10 cellular contexts compared by ENCODE assay signal in genomic region chr3:193563429-193563828, GRCh38. TPM values are rescaled to one million over a fixed set of nuclear protein-coding genes. Genes with fewer than 3 reads are reported as not detected.
"Had no signal": no experiment of that assay in that cellular context is flagged by ENCODE, and none has a peak within 500 bp of the region (broad histone marks: within the 10 kb centered on the region; RNA-seq: fewer than 3 reads in every experiment).

No MANE protein-coding gene starts in this region.

- ATAC-seq: naive thymus-derived CD4-positive, alpha-beta T cell; stimulated activated memory B cell treated with anti-CD40 and anti-IgM and Interleukin-4, amounts not matched to agents 10 μg/mL and 1 μg/mL and 100 μg/mL, for 72 hours had no signal

- H3K27me3 Mint-ChIP-seq: naive thymus-derived CD4-positive, alpha-beta T cell; stimulated activated memory B cell treated with anti-CD40 and anti-IgM and Interleukin-4, amounts not matched to agents 10 μg/mL and 1 μg/mL and 100 μg/mL, for 72 hours had no signal

- H3K4me1 Mint-ChIP-seq: immature natural killer cell; naive thymus-derived CD4-positive, alpha-beta T cell; stimulated activated memory B cell treated with anti-CD40 and anti-IgM and Interleukin-4, amounts not matched to agents 10 μg/mL and 1 μg/mL and 100 μg/mL, for 72 hours had no signal

- H3K9me3 Mint-ChIP-seq: immature natural killer cell; naive thymus-derived CD4-positive, alpha-beta T cell; stimulated activated memory B cell treated with anti-CD40 and anti-IgM and Interleukin-4, amounts not matched to agents 10 μg/mL and 1 μg/mL and 100 μg/mL, for 72 hours had no signal

- H3K36me3 ChIP-seq: cardiac muscle cell, ovary, SJSA1 had no signal

- H3K4me3 Mint-ChIP-seq: immature natural killer cell; naive thymus-derived CD4-positive, alpha-beta T cell; stimulated activated memory B cell treated with anti-CD40 and anti-IgM and Interleukin-4, amounts not matched to agents 10 μg/mL and 1 μg/mL and 100 μg/mL, for 72 hours had no signal

- H3K4me3 ChIP-seq: cardiac muscle cell, ovary, SJSA1 had no signal

- H3K27me3 ChIP-seq: cardiac muscle cell, ovary, SJSA1 had no signal

- H3K27ac Mint-ChIP-seq: immature natural killer cell; naive thymus-derived CD4-positive, alpha-beta T cell; stimulated activated memory B cell treated with anti-CD40 and anti-IgM and Interleukin-4, amounts not matched to agents 10 μg/mL and 1 μg/mL and 100 μg/mL, for 72 hours had no signal

- H3K27ac ChIP-seq: cardiac muscle cell, foreskin keratinocyte, ovary, SJSA1 had no signal

- H3K4me1 ChIP-seq: foreskin keratinocyte, SJSA1 had no signal

- H3K36me3 Mint-ChIP-seq: immature natural killer cell; stimulated activated memory B cell treated with anti-CD40 and anti-IgM and Interleukin-4, amounts not matched to agents 10 μg/mL and 1 μg/mL and 100 μg/mL, for 72 hours had no signal

- DNase-seq: activated CD4-positive, alpha-beta T cell treated with anti-CD3 and anti-CD28 coated beads, Interleukin-2, amount 50 U/mL, for 1 hour; activated naive CD4-positive, alpha-beta T cell; foreskin keratinocyte; immature natural killer cell; naive thymus-derived CD4-positive, alpha-beta T cell; stimulated activated CD4-positive, alpha-beta T cell treated with anti-CD3 and anti-CD28 coated beads, Interleukin-2, amount 100 ng/mL, for 48 hours had no signal

- H3K9me3 ChIP-seq: ovary, SJSA1 had no signal

RNA-seq across cellular contexts. Expression of gene ATP13A4, which starts 8.7 kb away (rescaled TPM):
- total RNA-seq: foreskin keratinocyte, SJSA1 had no signal
